In genomic region chr20:53737404-53738038, GRCh38 we compare ENCODE assay signal across 9 cellular contexts.
DNase-seq lines count a peak whose midpoint lies in the region; ATAC-seq, FAIRE-seq and TF ChIP-seq lines count a peak whose summit lies in the region.
"Had no signal": no experiment of that assay in that cellular context is flagged by ENCODE, and none has a peak within 500 bp of the region (broad histone marks: within the 10 kb centered on the region; RNA-seq: fewer than 3 reads in every experiment).

No MANE protein-coding gene starts in this region.

- TF ChIP-seq POLR2A in HepG2 (IDR thresholded peaks at IDR 0.05; ENCODE audit: insufficient read depth in 1 of 2, low read depth in 2 of 2, low read length in 2 of 2) (no peak), vagina (IDR thresholded peaks at IDR 0.05) (no peak)

- TF ChIP-seq EP300 in HepG2 (IDR thresholded peaks at IDR 0.05; ENCODE audit: low read depth in 2 of 2, low read length in 2 of 2): no peak
- TF ChIP-seq EP300 in HepG2 (CRISPR knock-in tag; IDR thresholded peaks at IDR 0.05; ENCODE audit: borderline replicate concordance): no peak

- H3K9me3 ChIP-seq in cardiac muscle cell (ENCODE audit: low read depth): no peaks in the 10 kb centered on the region
- no peaks in the 10 kb centered on the region for H3K9me3 ChIP-seq in HepG2 (ENCODE audit: low read length)
- H3K9me3 ChIP-seq in vagina: no peaks in the 10 kb centered on the region

- H3K36me3 ChIP-seq in cardiac muscle cell (no peaks in the 10 kb centered on the region), HepG2 (replicated peaks in 1 of 2; ENCODE audit: control insufficient read depth in 1 of 2, insufficient read depth in 2 of 2, low read length in 2 of 2) (no peaks in the 10 kb centered on the region), vagina (no peaks in the 10 kb centered on the region)

- no TSS peak for BruUV-seq in HepG2 (replicated peaks; lab: Mats Ljungman, UMichigan)

- intact Hi-C loops in Right ventricle myocardium inferior (cut with DNase I) (loop anchor here (2.0 to 10.0 kb wide), 4 partner anchors 85 to 1543 kb away; partner anchors contain the start of gene ZFP64), HepG2 (cut with micrococcal nuclease; ENCODE audit: unreplicated experiment) (loop anchor here (1.0 to 5.0 kb wide), 10 partner anchors 50 to 203 kb away; no protein-coding TSS in a partner anchor), vagina (cut with DNase I) (no loop called here)

- in situ Hi-C loops in HepG2 (cut with HindIII; ENCODE audit: extremely low pct_ligation_motif_present, low pct_unique_long_range_greater_than_20kb): no loop called here

- ATAC-seq in Right ventricle myocardium inferior (no peak), WTC11 (no peak), HepG2 (no peak), GM21381 (IDR thresholded peaks at IDR 0.05; ENCODE audit: unreplicated experiment) (no peak), HG02852 (IDR thresholded peaks at IDR 0.05; ENCODE audit: unreplicated experiment) (no peak)

- no peak for FAIRE-seq in HepG2 (lab: Jason Lieb, UNC)

- peak overlapping the region; percentile 94 for H3K27ac ChIP-seq in cardiac muscle cell
- peak overlapping the region; percentile 73 for H3K27ac ChIP-seq in HepG2 (ENCODE audit: extremely low read length, insufficient read depth, low read length)
- H3K27ac ChIP-seq in vagina: peak overlapping the region; percentile 84

- H3K4me1 Mint-ChIP-seq in WTC11: peaks cover 77% of the 10 kb centered on the region

- no peak overlapping the region for H3K4me3 ChIP-seq in cardiac muscle cell
- peak overlapping the region; percentile 44 to 59 (median 45) for H3K4me3 ChIP-seq in HepG2 (replicated peaks in 1 of 3; ENCODE audit: insufficient read depth in 1 of 3, low read depth in 2 of 3, low read length in 3 of 3)
- peak overlapping the region in 1 of 2 donors; percentile 19 for H3K4me3 ChIP-seq in vagina

- no peaks in the 10 kb centered on the region for H3K36me3 Mint-ChIP-seq in WTC11

- TF ChIP-seq CTCF in cardiac muscle cell (IDR thresholded peaks at IDR 0.05; ENCODE audit: low read depth, low read length) (no peak), WTC11 (IDR thresholded peaks at IDR 0.05) (no peak), HepG2 (CRISPR knock-in tag; IDR thresholded peaks at IDR 0.05) (no peak), vagina (IDR thresholded peaks at IDR 0.05) (no peak)

- peak overlapping the region; percentile 53 for H3K4me3 Mint-ChIP-seq in WTC11

- peak overlapping the region; percentile 92 for H3K4me2 ChIP-seq in HepG2 (ENCODE audit: low read depth, low read length)

- no peaks in the 10 kb centered on the region for H4K20me1 ChIP-seq in HepG2 (ENCODE audit: insufficient read depth, low read length)

- peak overlapping the region; percentile 70; the same call in 1 of the 2 replicates for H3K9ac ChIP-seq in HepG2 (ENCODE audit: insufficient read depth, low read depth, low read length)

- no peaks in the 10 kb centered on the region for H3K9me3 Mint-ChIP-seq in WTC11

- 31% methylated on average over 8 of the region's 8 CpGs for WGBS in HepG2 (ENCODE audit: low lambda C conversion rate)

- H2AFZ ChIP-seq in HepG2 (ENCODE audit: low read length): no peak overlapping the region

- no peak for TF ChIP-seq RAD21 in HepG2 (CRISPR knock-in tag; IDR thresholded peaks at IDR 0.05)

- CTCF ChIA-PET in WTC11 (lab: Charles Lee) (interaction anchor here (1.0 to 1.4 kb wide), 4 partner anchors 16 to 202 kb away, joined by 3 to 8 read pairs (median 4); no protein-coding TSS in a partner anchor), HepG2 (lab: Yijun Ruan, JAX; ENCODE audit: low intra/inter-chr PET ratio, low total read pairs) (interaction anchor here (0.6 to 1.0 kb wide), 2 partner anchors 132 to 178 kb away, joined by 3 to 5 read pairs; no protein-coding TSS in a partner anchor)

- H3K4me1 ChIP-seq in cardiac muscle cell (ENCODE audit: low read depth) (peaks cover 65% of the 10 kb centered on the region), HepG2 (ENCODE audit: insufficient read depth, low read length) (peaks cover 83% of the 10 kb centered on the region), vagina (peaks cover 38% of the 10 kb centered on the region)

- DNase-seq in cardiac muscle cell (ENCODE audit: low read depth in 1 of 2, low spot score in 1 of 2): peak in 1 of 2 donors; percentile 32
- DNase-seq in Right ventricle myocardium inferior (ENCODE audit: missing footprints): no peak
- no peak for DNase-seq in WTC11 (ENCODE audit: low spot score)
- DNase-seq in HepG2 (ENCODE audit: low spot score): no peak
- no peak for DNase-seq in vagina (ENCODE audit: extremely low spot score in 2 of 2)
- DNase-seq in GM19238 (ENCODE audit: insufficient read length, low spot score): no peak
- DNase-seq: activated gamma-delta T cell treated with Interleukin-2 at 50 U/mL for 16 hours had no signal

- no peaks in the 10 kb centered on the region for H3K27me3 ChIP-seq in cardiac muscle cell
- no peaks in the 10 kb centered on the region; a peak in 1 of 5 replicates for H3K27me3 ChIP-seq in HepG2 (ENCODE audit: control insufficient read depth in 1 of 2, insufficient read depth in 2 of 2, low read length in 2 of 2)
- H3K27me3 ChIP-seq in vagina: no peaks in the 10 kb centered on the region

- no peaks in the 10 kb centered on the region for H3K79me2 ChIP-seq in HepG2 (ENCODE audit: insufficient read depth, low read length)

- peak overlapping the region; percentile 99 for H3K27ac Mint-ChIP-seq in WTC11

- H3K27me3 Mint-ChIP-seq in WTC11 (ENCODE audit: low read depth): no peaks in the 10 kb centered on the region

- POLR2A ChIA-PET in WTC11 (lab: Charles Lee) (interaction anchor here (0.8 to 2.1 kb wide), 4 partner anchors 15 to 147 kb away, joined by 3 to 12 read pairs (median 3); no protein-coding TSS in a partner anchor), HepG2 (lab: Yijun Ruan, JAX) (interaction anchor here (0.9 to 6.4 kb wide), 18 partner anchors 9 to 330 kb away, joined by 3 to 51 read pairs (median 8); no protein-coding TSS in a partner anchor)

TF ChIP-seq in WTC11, 78 proteins besides CTCF, POLR2A, EP300 and RAD21 (continues in another document):
- TF ChIP-seq ZNF263 (CRISPR knock-in tag; IDR thresholded peaks at IDR 0.05; ENCODE audit: low read depth) (no peak), ETV6 (CRISPR knock-in tag; IDR thresholded peaks at IDR 0.05) (no peak), USF2 (CRISPR knock-in tag; IDR thresholded peaks at IDR 0.05) (no peak), ZNF396 (CRISPR knock-in tag; IDR thresholded peaks at IDR 0.05; ENCODE audit: borderline replicate concordance) (no peak), E2F1 (CRISPR knock-in tag; IDR thresholded peaks at IDR 0.05) (no peak), ZNF121 (CRISPR knock-in tag; IDR thresholded peaks at IDR 0.05) (no peak)

TF ChIP-seq in HepG2, 621 proteins besides CTCF, POLR2A, EP300 and RAD21 (continues in another document):
- TF ChIP-seq PPARG (CRISPR knock-in tag; conservative IDR thresholded peaks at IDR 0.05) (0 out of 2 replicates have a peak, but pooled peaks have one; percentile 2), JUN (CRISPR knock-in tag; IDR thresholded peaks at IDR 0.05) (0 out of 2 replicates have a peak, but pooled peaks have one; percentile 38)
- TF ChIP-seq, protein P1, sequence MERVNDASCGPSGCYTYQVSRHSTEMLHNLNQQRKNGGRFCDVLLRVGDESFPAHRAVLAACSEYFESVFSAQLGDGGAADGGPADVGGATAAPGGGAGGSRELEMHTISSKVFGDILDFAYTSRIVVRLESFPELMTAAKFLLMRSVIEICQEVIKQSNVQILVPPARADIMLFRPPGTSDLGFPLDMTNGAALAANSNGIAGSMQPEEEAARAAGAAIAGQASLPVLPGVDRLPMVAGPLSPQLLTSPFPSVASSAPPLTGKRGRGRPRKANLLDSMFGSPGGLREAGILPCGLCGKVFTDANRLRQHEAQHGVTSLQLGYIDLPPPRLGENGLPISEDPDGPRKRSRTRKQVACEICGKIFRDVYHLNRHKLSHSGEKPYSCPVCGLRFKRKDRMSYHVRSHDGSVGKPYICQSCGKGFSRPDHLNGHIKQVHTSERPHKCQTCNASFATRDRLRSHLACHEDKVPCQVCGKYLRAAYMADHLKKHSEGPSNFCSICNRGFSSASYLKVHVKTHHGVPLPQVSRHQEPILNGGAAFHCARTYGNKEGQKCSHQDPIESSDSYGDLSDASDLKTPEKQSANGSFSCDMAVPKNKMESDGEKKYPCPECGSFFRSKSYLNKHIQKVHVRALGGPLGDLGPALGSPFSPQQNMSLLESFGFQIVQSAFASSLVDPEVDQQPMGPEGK (CRISPR knock-in tag; IDR thresholded peaks at IDR 0.05): peak; percentile 64
- TF ChIP-seq, protein P2, sequence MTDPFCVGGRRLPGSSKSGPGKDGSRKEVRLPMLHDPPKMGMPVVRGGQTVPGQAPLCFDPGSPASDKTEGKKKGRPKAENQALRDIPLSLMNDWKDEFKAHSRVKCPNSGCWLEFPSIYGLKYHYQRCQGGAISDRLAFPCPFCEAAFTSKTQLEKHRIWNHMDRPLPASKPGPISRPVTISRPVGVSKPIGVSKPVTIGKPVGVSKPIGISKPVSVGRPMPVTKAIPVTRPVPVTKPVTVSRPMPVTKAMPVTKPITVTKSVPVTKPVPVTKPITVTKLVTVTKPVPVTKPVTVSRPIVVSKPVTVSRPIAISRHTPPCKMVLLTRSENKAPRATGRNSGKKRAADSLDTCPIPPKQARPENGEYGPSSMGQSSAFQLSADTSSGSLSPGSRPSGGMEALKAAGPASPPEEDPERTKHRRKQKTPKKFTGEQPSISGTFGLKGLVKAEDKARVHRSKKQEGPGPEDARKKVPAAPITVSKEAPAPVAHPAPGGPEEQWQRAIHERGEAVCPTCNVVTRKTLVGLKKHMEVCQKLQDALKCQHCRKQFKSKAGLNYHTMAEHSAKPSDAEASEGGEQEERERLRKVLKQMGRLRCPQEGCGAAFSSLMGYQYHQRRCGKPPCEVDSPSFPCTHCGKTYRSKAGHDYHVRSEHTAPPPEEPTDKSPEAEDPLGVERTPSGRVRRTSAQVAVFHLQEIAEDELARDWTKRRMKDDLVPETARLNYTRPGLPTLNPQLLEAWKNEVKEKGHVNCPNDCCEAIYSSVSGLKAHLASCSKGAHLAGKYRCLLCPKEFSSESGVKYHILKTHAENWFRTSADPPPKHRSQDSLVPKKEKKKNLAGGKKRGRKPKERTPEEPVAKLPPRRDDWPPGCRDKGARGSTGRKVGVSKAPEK (CRISPR knock-in tag; IDR thresholded peaks at IDR 0.05; ENCODE audit: borderline replicate concordance): 0 out of 2 replicates have a peak, but pooled peaks have one; percentile 35
